In the genomic region with DNA sequence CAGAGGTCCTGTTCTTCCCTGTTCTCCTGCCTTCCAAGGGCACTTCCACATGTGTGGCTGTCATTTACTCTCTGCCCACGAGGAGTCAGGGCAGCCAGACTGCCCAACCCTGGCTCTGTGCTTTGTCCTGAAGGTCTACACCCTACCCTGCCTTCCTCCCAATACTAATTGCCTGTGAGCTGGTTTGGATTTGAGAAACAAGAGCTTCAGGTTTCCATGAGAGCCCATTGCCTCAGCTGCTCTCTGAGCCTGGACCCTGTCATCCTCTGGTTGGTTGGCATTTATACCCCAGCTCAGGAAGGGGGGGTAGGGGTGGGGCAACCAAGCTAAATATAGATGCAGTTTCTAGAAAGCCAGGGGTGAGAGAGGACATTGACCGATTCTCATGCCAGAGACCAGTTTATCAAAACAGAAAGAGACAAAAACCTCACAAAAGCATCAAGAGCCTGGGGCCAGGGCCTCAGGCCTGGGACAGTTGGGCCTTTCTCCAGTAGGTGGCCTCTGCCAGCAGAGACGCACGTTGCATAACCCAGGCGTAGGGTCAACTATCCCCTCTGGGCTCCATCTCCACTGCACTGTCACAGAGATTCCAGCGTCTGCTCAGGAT, we compare ENCODE assay signal across 8 cellular contexts. TPM values are rescaled to one million over a fixed set of nuclear protein-coding genes. Genes with fewer than 3 reads are reported as not detected.
DNase-seq lines count a peak whose midpoint lies in the region; ATAC-seq, FAIRE-seq and TF ChIP-seq lines count a peak whose summit lies in the region.

No MANE protein-coding gene starts in this region.

- H3K4me1 ChIP-seq in astrocyte (ENCODE audit: insufficient read depth, low read length), result peaks cover 12% of the 10 kb centered on the region
- peaks cover 0 to 23% of the 10 kb centered on the region in 2 donors for H3K4me1 ChIP-seq in left lung

- ATAC-seq in left lung (peak; percentile 70), HG02852 (IDR thresholded peaks at IDR 0.05; ENCODE audit: unreplicated experiment) (no peak), GM19463 (IDR thresholded peaks at IDR 0.05; ENCODE audit: unreplicated experiment) (no peak)

- H3K4me3 ChIP-seq in astrocyte (ENCODE audit: insufficient read depth, low read depth, low read length) (no peak overlapping the region), left lung (no peak overlapping the region)

- peak; percentile 15 for TF ChIP-seq CTCF in astrocyte (IDR thresholded peaks at IDR 0.05; ENCODE audit: insufficient read depth, low read depth, low read length)
- TF ChIP-seq CTCF in left lung (IDR thresholded peaks at IDR 0.05), result peak; percentile 21 to 54

- H3K9ac ChIP-seq in astrocyte (ENCODE audit: low read length), result no peak overlapping the region

- intact Hi-C loops in left lung (cut with DNase I), result no loop called here

- peaks cover 41% of the 10 kb centered on the region for H3K27me3 Mint-ChIP-seq in astrocyte (ENCODE audit: low read depth, unreplicated experiment)

- H3K27ac ChIP-seq in astrocyte (ENCODE audit: low read depth, low read length), result no peak overlapping the region
- H3K27ac ChIP-seq in left lung, result no peak overlapping the region

- no peak overlapping the region for H3K4me3 Mint-ChIP-seq in astrocyte (ENCODE audit: unreplicated experiment)

- H2AFZ ChIP-seq in astrocyte (ENCODE audit: low read depth, low read length), result no peak overlapping the region

- DNase-seq in DMS53 (lab: John Stamatoyannopoulos, UW) (peak; percentile 53), DMS53 treated with DMSO at 0.1 percent for 48 hours (lab: John Stamatoyannopoulos, UW; ENCODE audit: unreplicated experiment) (no peak), HT1080 (ENCODE audit: low read depth) (peak; percentile 16), astrocyte (ENCODE audit: low read depth) (no peak), left lung (no peak), glomerular visceral epithelial cell (ENCODE audit: extremely low spot score) (no peak)

- H3K36me3 ChIP-seq in astrocyte (ENCODE audit: insufficient read depth, low read length) (no peaks in the 10 kb centered on the region), left lung (peaks cover 0 to 9% of the 10 kb centered on the region in 2 donors)

- peaks cover 7% of the 10 kb centered on the region for H3K4me1 Mint-ChIP-seq in astrocyte (ENCODE audit: low read depth, unreplicated experiment)

- H4K20me1 ChIP-seq in astrocyte (ENCODE audit: insufficient read depth, low read length), result no peaks in the 10 kb centered on the region

- no peak overlapping the region for H3K27ac Mint-ChIP-seq in astrocyte (ENCODE audit: unreplicated experiment)

- H3K79me2 ChIP-seq in astrocyte (ENCODE audit: insufficient read depth, low read length), result no peaks in the 10 kb centered on the region

- FAIRE-seq in astrocyte (lab: Jason Lieb, UNC), result no peak

- H3K9me3 ChIP-seq in astrocyte (ENCODE audit: insufficient read depth, low read depth, low read length), result no peaks in the 10 kb centered on the region
- no peaks in the 10 kb centered on the region for H3K9me3 ChIP-seq in left lung

- H3K27me3 ChIP-seq in astrocyte (ENCODE audit: insufficient read depth, low read length) (no peaks in the 10 kb centered on the region), left lung (no peaks in the 10 kb centered on the region)

- H3K36me3 Mint-ChIP-seq in astrocyte (ENCODE audit: low read depth, unreplicated experiment), result peaks cover 22% of the 10 kb centered on the region

- no peak overlapping the region for H3K4me2 ChIP-seq in astrocyte (ENCODE audit: low read length)

- peaks cover 8% of the 10 kb centered on the region for H3K9me3 Mint-ChIP-seq in astrocyte (ENCODE audit: unreplicated experiment)

RNA-seq across cellular contexts. Expression of a gene that starts 34.5 kb away (rescaled TPM):
- total RNA-seq in HT1080 (2014; rRNA removed; shearing (Covaris generic)), result 3.6 and 6.1 TPM in 2 replicates
- 6.8 and 9.9 TPM in 2 replicates for polyA plus RNA-seq in HT1080 (2015; cell fraction: cytosol; rRNA removed)
- 9.9 and 12.7 TPM in 2 replicates for polyA plus RNA-seq in HT1080 (2015; cell fraction: nucleus; rRNA removed)
- total RNA-seq in astrocyte (6.1 and 6.6 TPM in 2 replicates), left lung (10 to 100 TPM; 29.7 to 32.1 TPM)

RNA-seq across cellular contexts. Expression of a gene that starts 50.6 kb away (rescaled TPM):
- total RNA-seq in HT1080 (2014; rRNA removed; shearing (Covaris generic)), result 36.8 and 40.0 TPM in 2 replicates
- 46.7 and 49.2 TPM in 2 replicates for polyA plus RNA-seq in HT1080 (2015; cell fraction: cytosol; rRNA removed)
- 105 and 114 TPM in 2 replicates for polyA plus RNA-seq in HT1080 (2015; cell fraction: nucleus; rRNA removed)
- total RNA-seq in astrocyte (76.3 and 92.2 TPM in 2 replicates), left lung (100 to 1,000 TPM; 102 to 115 TPM)

Comparison
In these comparisons a context has a peak if more than half of its experiments do, and no peak if none do; other contexts are left out.
1. DNase-seq: peak in DMS53 (single experiment) and HT1080 (single experiment); none in DMS53 treated with DMSO at 0.1 percent for 48 hours (single experiment), astrocyte (single experiment), left lung (0 of 2) and glomerular visceral epithelial cell (single experiment).